In the genomic region with DNA sequence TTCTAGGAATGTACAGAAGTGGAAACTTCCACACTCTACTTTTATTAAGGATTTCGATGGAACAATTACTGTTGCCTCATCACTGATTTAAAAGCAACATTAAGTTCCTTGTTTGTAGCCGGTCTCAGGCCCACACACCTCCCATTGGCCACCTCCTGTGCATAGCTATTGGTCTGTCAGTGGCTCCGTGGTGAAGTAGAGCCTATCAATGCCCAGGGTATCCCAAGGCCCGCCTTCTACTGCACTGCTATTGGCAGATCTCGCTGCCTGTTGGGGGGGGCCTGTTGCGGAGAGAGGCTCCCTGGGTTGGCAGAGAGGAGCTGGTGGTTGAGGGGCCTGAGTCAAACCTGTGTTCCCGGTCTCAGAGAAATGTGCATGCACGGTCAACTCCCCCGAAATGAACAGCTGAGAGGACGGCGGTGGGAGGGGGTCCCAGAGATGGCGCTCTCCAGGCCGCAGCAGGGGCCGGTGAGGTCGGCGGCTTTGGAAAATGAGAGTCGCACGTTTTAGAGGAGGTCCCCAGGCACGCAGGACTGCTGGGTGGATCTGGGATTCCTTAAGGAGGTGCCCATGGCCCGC, we compare ENCODE assay signal across 8 cellular contexts. TPM values are rescaled to one million over a fixed set of nuclear protein-coding genes. Genes with fewer than 3 reads are reported as not detected.
DNase-seq lines count a peak whose midpoint lies in the region; ATAC-seq and TF ChIP-seq lines count a peak whose summit lies in the region.

No MANE protein-coding gene starts in this region.

- DNase-seq in CD1c-positive myeloid dendritic cell (ENCODE audit: extremely low spot score) (peak; percentile 88), activated T-helper 1 cell treated with Interleukin-2 at 50 U/mL for 16 hours (ENCODE audit: low read depth) (peak; percentile 71), fibroblast of gingiva (ENCODE audit: low read depth) (peak; percentile 92), naive B cell (peak; percentile 83)
- DNase-seq in stimulated activated effector memory CD8-positive, alpha-beta T cell treated with anti-CD3 and anti-CD28 coated beads, Interleukin-12 subunit alpha, Interleukin-12 subunit beta, amount 100 ng/mL, for 72 hours (ENCODE audit: low spot score in 2 of 2), result peak; percentile 38 to 81

- peaks cover 0 to 2% (median 0%) of the 10 kb centered on the region in 7 donors for H3K9me3 Mint-ChIP-seq in naive B cell
- H3K9me3 Mint-ChIP-seq in stimulated activated effector memory CD8-positive, alpha-beta T cell treated with anti-CD3 and anti-CD28 coated beads, Interleukin-12 subunit alpha, Interleukin-12 subunit beta, amount 100 ng/mL, for 72 hours, result no peaks in the 10 kb centered on the region

- no peaks in the 10 kb centered on the region for H4K20me1 ChIP-seq in OCI-LY1 (ENCODE audit: insufficient read depth, low read length)

- H3K27me3 Mint-ChIP-seq in naive B cell, result no peaks in the 10 kb centered on the region

- no peak for TF ChIP-seq CTCF in OCI-LY1 (IDR thresholded peaks at IDR 0.05; ENCODE audit: low read length)

- peak; percentile 85 for ATAC-seq in GM19397 (IDR thresholded peaks at IDR 0.05; ENCODE audit: unreplicated experiment)
- peak; percentile 85 for ATAC-seq in HG03565 (IDR thresholded peaks at IDR 0.05; ENCODE audit: unreplicated experiment)
- ATAC-seq in naive B cell (ENCODE audit: low read depth in 2 of 2), result peak; percentile 81 to 85
- ATAC-seq in stimulated activated effector memory CD8-positive, alpha-beta T cell treated with anti-CD3 and anti-CD28 coated beads, Interleukin-12 subunit alpha, Interleukin-12 subunit beta, amount 100 ng/mL, for 72 hours, result peak; percentile 92

- peak overlapping the region; percentile 78 for H3K27ac ChIP-seq in OCI-LY1 (ENCODE audit: low read depth, low read length, poor library complexity, severe bottlenecking)

- H3K4me3 Mint-ChIP-seq in naive B cell, result peak overlapping the region; percentile 88 to 98 (median 96)
- peak overlapping the region; percentile 78 for H3K4me3 Mint-ChIP-seq in stimulated activated effector memory CD8-positive, alpha-beta T cell treated with anti-CD3 and anti-CD28 coated beads, Interleukin-12 subunit alpha, Interleukin-12 subunit beta, amount 100 ng/mL, for 72 hours

- no peaks in the 10 kb centered on the region for H3F3A ChIP-seq in OCI-LY1 (ENCODE audit: insufficient read depth, low read length)

- H3K9me3 ChIP-seq in OCI-LY1 (ENCODE audit: low read length), result no peaks in the 10 kb centered on the region

- peak overlapping the region; percentile 82 to 97 (median 91) for H3K27ac Mint-ChIP-seq in naive B cell
- H3K27ac Mint-ChIP-seq in stimulated activated effector memory CD8-positive, alpha-beta T cell treated with anti-CD3 and anti-CD28 coated beads, Interleukin-12 subunit alpha, Interleukin-12 subunit beta, amount 100 ng/mL, for 72 hours, result peak overlapping the region; percentile 89

- H3K4me3 ChIP-seq in OCI-LY1 (ENCODE audit: low read depth, low read length, poor library complexity, severe bottlenecking), result peak overlapping the region; percentile 71

- H3K4me1 Mint-ChIP-seq in naive B cell, result peaks cover 13 to 23% (median 21%) of the 10 kb centered on the region in 3 donors
- peaks cover 17% of the 10 kb centered on the region for H3K4me1 Mint-ChIP-seq in stimulated activated effector memory CD8-positive, alpha-beta T cell treated with anti-CD3 and anti-CD28 coated beads, Interleukin-12 subunit alpha, Interleukin-12 subunit beta, amount 100 ng/mL, for 72 hours

- no peak overlapping the region for H2AFZ ChIP-seq in OCI-LY1 (ENCODE audit: low read length)

- no peaks in the 10 kb centered on the region for H3K27me3 ChIP-seq in OCI-LY1 (ENCODE audit: insufficient read depth, low read length)

- H3K36me3 Mint-ChIP-seq in naive B cell, result no peaks in the 10 kb centered on the region
- peaks cover 8% of the 10 kb centered on the region for H3K36me3 Mint-ChIP-seq in stimulated activated effector memory CD8-positive, alpha-beta T cell treated with anti-CD3 and anti-CD28 coated beads, Interleukin-12 subunit alpha, Interleukin-12 subunit beta, amount 100 ng/mL, for 72 hours

- peaks cover 31% of the 10 kb centered on the region for H3K4me1 ChIP-seq in OCI-LY1 (ENCODE audit: insufficient read depth, low read length, severe bottlenecking)

- H3K79me2 ChIP-seq in OCI-LY1 (ENCODE audit: insufficient read depth, low read length), result no peaks in the 10 kb centered on the region

- H3K9me2 ChIP-seq in OCI-LY1 (ENCODE audit: low read depth, low read length), result no peaks in the 10 kb centered on the region

- H3K9ac ChIP-seq in OCI-LY1 (ENCODE audit: low read length), result peak overlapping the region; percentile 85

- no peaks in the 10 kb centered on the region for H3K36me3 ChIP-seq in OCI-LY1 (ENCODE audit: insufficient read depth, low read length)

- peak overlapping the region; percentile 86 for H3K4me2 ChIP-seq in OCI-LY1 (ENCODE audit: low read length)

RNA-seq across cellular contexts. Expression of a gene that starts 4.9 kb away (rescaled TPM):
- polyA plus RNA-seq in naive B cell (ENCODE audit: low read depth in 6 of 6), result 10 to 100 TPM; 43.4 to 90.8 (median 58.6) TPM

RNA-seq across cellular contexts. Expression of a gene that starts 26.1 kb away (rescaled TPM):
- 10 to 100 TPM in 3 of 6 donors, 1 to 10 TPM in 3; 7.6 to 15.0 (median 10.5) TPM for polyA plus RNA-seq in naive B cell (ENCODE audit: low read depth in 6 of 6)

Comparison
In these comparisons a context has a peak if more than half of its experiments do, and no peak if none do; other contexts are left out.
1. Peak in every context shown above with its lines: DNase-seq, ATAC-seq, H3K4me3 ChIP-seq and H3K27ac ChIP-seq.